7 cellular contexts compared by ENCODE assay signal in genomic region chr14:95460647-95461478, GRCh38. TPM values are rescaled to one million over a fixed set of nuclear protein-coding genes. Genes with fewer than 3 reads are reported as not detected.
DNase-seq lines count a peak whose midpoint lies in the region; ATAC-seq, FAIRE-seq and TF ChIP-seq lines count a peak whose summit lies in the region.

No MANE protein-coding gene starts in this region.

- no TSS peak for BruUV-seq in HepG2 (replicated peaks; lab: Mats Ljungman, UMichigan)

- intact Hi-C loops in HepG2 (cut with micrococcal nuclease; ENCODE audit: unreplicated experiment), result no loop called here

- H3K27ac Mint-ChIP-seq in activated CD8-positive, alpha-beta memory T cell treated with anti-CD3 and anti-CD28 coated beads, Interleukin-2, amount 10 ng/mL, durations not matched to agents 7 days and 5 days, result no peak overlapping the region

- H3K9me3 Mint-ChIP-seq in activated CD8-positive, alpha-beta memory T cell treated with anti-CD3 and anti-CD28 coated beads, Interleukin-2, amount 10 ng/mL, durations not matched to agents 7 days and 5 days (ENCODE audit: low read depth), result no peaks in the 10 kb centered on the region

- ATAC-seq in activated CD8-positive, alpha-beta memory T cell treated with anti-CD3 and anti-CD28 coated beads, Interleukin-2, amount 10 ng/mL, durations not matched to agents 7 days and 5 days, result no peak
- no peak for ATAC-seq in HepG2

- no peak overlapping the region for H2AFZ ChIP-seq in osteoblast (ENCODE audit: low read length)
- no peak overlapping the region for H2AFZ ChIP-seq in HepG2 (ENCODE audit: low read length)

- CTCF ChIA-PET in activated CD8-positive, alpha-beta memory T cell treated with anti-CD3 and anti-CD28 coated beads, Interleukin-2, amount 10 ng/mL, durations not matched to agents 7 days and 5 days (lab: Charles Lee), result interaction anchor here (0.7 kb wide), 1 partner anchor 18 kb away, joined by 3 read pairs; no protein-coding TSS in a partner anchor
- CTCF ChIA-PET in HepG2 (lab: Yijun Ruan, JAX; ENCODE audit: low intra/inter-chr PET ratio, low total read pairs), result no interaction called here

- H3K27me3 ChIP-seq in osteoblast (ENCODE audit: insufficient read depth, low read length) (no peaks in the 10 kb centered on the region), HepG2 (ENCODE audit: control insufficient read depth in 1 of 2, insufficient read depth in 2 of 2, low read length in 2 of 2) (no peaks in the 10 kb centered on the region)

- FAIRE-seq in H54 (lab: Jason Lieb, UNC) (peak; percentile 93), HepG2 (lab: Jason Lieb, UNC) (no peak)

- no peak for TF ChIP-seq POLR2A in H54 (IDR thresholded peaks at IDR 0.05; ENCODE audit: low read depth, low read length)
- no peak for TF ChIP-seq POLR2A in HepG2 (IDR thresholded peaks at IDR 0.05; ENCODE audit: insufficient read depth in 1 of 2, low read depth in 2 of 2, low read length in 2 of 2)

- H3K9ac ChIP-seq in HepG2 (ENCODE audit: insufficient read depth, low read depth, low read length), result no peak overlapping the region

- WGBS in HepG2 (ENCODE audit: low lambda C conversion rate), result 97% methylated on average over 26 of the region's 29 CpGs

- H3K36me3 Mint-ChIP-seq in activated CD8-positive, alpha-beta memory T cell treated with anti-CD3 and anti-CD28 coated beads, Interleukin-2, amount 10 ng/mL, durations not matched to agents 7 days and 5 days, result peaks cover 36% of the 10 kb centered on the region

- no peak overlapping the region for H3K4me3 Mint-ChIP-seq in activated CD8-positive, alpha-beta memory T cell treated with anti-CD3 and anti-CD28 coated beads, Interleukin-2, amount 10 ng/mL, durations not matched to agents 7 days and 5 days

- H3K4me1 Mint-ChIP-seq in activated CD8-positive, alpha-beta memory T cell treated with anti-CD3 and anti-CD28 coated beads, Interleukin-2, amount 10 ng/mL, durations not matched to agents 7 days and 5 days, result peaks cover 29% of the 10 kb centered on the region

- no peak for TF ChIP-seq EP300 in HepG2 (IDR thresholded peaks at IDR 0.05; ENCODE audit: low read depth in 2 of 2, low read length in 2 of 2)
- TF ChIP-seq EP300 in HepG2 (CRISPR knock-in tag; IDR thresholded peaks at IDR 0.05; ENCODE audit: borderline replicate concordance), result no peak

- no peak for TF ChIP-seq RAD21 in HepG2 (CRISPR knock-in tag; IDR thresholded peaks at IDR 0.05)

- H3K27ac ChIP-seq in epithelial cell of prostate (no peak overlapping the region), osteoblast (ENCODE audit: low read depth, low read length) (no peak overlapping the region), HepG2 (ENCODE audit: extremely low read length, insufficient read depth, low read length) (no peak overlapping the region)

- TF ChIP-seq CTCF in osteoblast (IDR thresholded peaks at IDR 0.05; ENCODE audit: extremely low read depth, low read depth, low read length) (no peak), HepG2 (CRISPR knock-in tag; IDR thresholded peaks at IDR 0.05) (no peak)

- POLR2A ChIA-PET in HepG2 (lab: Yijun Ruan, JAX), result no interaction called here

- peak overlapping the region; percentile 73 for H3K4me2 ChIP-seq in osteoblast (ENCODE audit: insufficient read depth, low read length)
- no peak overlapping the region for H3K4me2 ChIP-seq in HepG2 (ENCODE audit: low read depth, low read length)

- H3K4me3 ChIP-seq in osteoblast (ENCODE audit: insufficient read depth, low read length) (peak overlapping the region; percentile 51), HepG2 (replicated peaks in 1 of 3; ENCODE audit: insufficient read depth in 1 of 3, low read depth in 2 of 3, low read length in 3 of 3) (no peak overlapping the region)

- in situ Hi-C loops in HepG2 (cut with HindIII; ENCODE audit: extremely low pct_ligation_motif_present, low pct_unique_long_range_greater_than_20kb), result no loop called here

- H3K36me3 ChIP-seq in osteoblast (ENCODE audit: insufficient read depth, low read length) (no peaks in the 10 kb centered on the region), HepG2 (replicated peaks in 1 of 2; ENCODE audit: control insufficient read depth in 1 of 2, insufficient read depth in 2 of 2, low read length in 2 of 2) (peaks cover 3 to 11% of the 10 kb centered on the region in 2 experiments; a peak in 3 of 5 replicates)

- peaks cover 9% of the 10 kb centered on the region for H3K4me1 ChIP-seq in osteoblast (ENCODE audit: insufficient read depth, low read length)
- H3K4me1 ChIP-seq in HepG2 (ENCODE audit: insufficient read depth, low read length), result no peaks in the 10 kb centered on the region

- H3K9me3 ChIP-seq in osteoblast (ENCODE audit: low read depth, low read length) (no peaks in the 10 kb centered on the region), HepG2 (ENCODE audit: low read length) (no peaks in the 10 kb centered on the region)

- H4K20me1 ChIP-seq in osteoblast (ENCODE audit: insufficient read depth, low read length) (no peaks in the 10 kb centered on the region), HepG2 (ENCODE audit: insufficient read depth, low read length) (no peaks in the 10 kb centered on the region)

- H3K27me3 Mint-ChIP-seq in activated CD8-positive, alpha-beta memory T cell treated with anti-CD3 and anti-CD28 coated beads, Interleukin-2, amount 10 ng/mL, durations not matched to agents 7 days and 5 days, result no peaks in the 10 kb centered on the region

- H3K79me2 ChIP-seq in osteoblast (ENCODE audit: insufficient read depth, low read length), result no peaks in the 10 kb centered on the region
- no peaks in the 10 kb centered on the region for H3K79me2 ChIP-seq in HepG2 (ENCODE audit: insufficient read depth, low read length)

- peak; percentile 97 for DNase-seq in H54 (ENCODE audit: insufficient read length, low spot score)
- DNase-seq in NCI-H446 treated with DMSO at 0.1 percent for 48 hours (lab: John Stamatoyannopoulos, UW), result peak; percentile 87
- DNase-seq in epithelial cell of prostate (ENCODE audit: low read depth, low spot score), result peak; percentile 68
- peak; percentile 97 for DNase-seq in osteoblast (ENCODE audit: insufficient read length, low spot score, missing footprints)
- no peak for DNase-seq in activated CD8-positive, alpha-beta memory T cell treated with anti-CD3 and anti-CD28 coated beads, Interleukin-2, amount 10 ng/mL, durations not matched to agents 7 days and 5 days
- DNase-seq in activated CD4-positive, CD25-positive, alpha-beta regulatory T cell treated with anti-CD3 and anti-CD28 coated beads, Interleukin-2, amount 50 U/mL, for 72 hours, result no peak
- no peak for DNase-seq in HepG2 (ENCODE audit: low spot score)

TF ChIP-seq in HepG2, 621 proteins besides CTCF, POLR2A, EP300 and RAD21 (continues in another document):
- TF ChIP-seq, protein P1, sequence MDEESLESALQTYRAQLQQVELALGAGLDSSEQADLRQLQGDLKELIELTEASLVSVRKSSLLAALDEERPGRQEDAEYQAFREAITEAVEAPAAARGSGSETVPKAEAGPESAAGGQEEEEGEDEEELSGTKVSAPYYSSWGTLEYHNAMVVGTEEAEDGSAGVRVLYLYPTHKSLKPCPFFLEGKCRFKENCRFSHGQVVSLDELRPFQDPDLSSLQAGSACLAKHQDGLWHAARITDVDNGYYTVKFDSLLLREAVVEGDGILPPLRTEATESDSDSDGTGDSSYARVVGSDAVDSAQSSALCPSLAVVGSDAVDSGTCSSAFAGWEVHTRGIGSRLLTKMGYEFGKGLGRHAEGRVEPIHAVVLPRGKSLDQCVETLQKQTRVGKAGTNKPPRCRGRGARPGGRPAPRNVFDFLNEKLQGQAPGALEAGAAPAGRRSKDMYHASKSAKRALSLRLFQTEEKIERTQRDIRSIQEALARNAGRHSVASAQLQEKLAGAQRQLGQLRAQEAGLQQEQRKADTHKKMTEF (CRISPR knock-in tag; IDR thresholded peaks at IDR 0.05), result no peak
- TF ChIP-seq ZBTB7B (CRISPR knock-in tag; IDR thresholded peaks at IDR 0.05), result no peak
- TF ChIP-seq GPN1 (CRISPR knock-in tag; IDR thresholded peaks at IDR 0.05; ENCODE audit: borderline replicate concordance), result no peak
- TF ChIP-seq SALL2 (CRISPR knock-in tag; IDR thresholded peaks at IDR 0.05), result no peak
- TF ChIP-seq NPAS2 (CRISPR knock-in tag; IDR thresholded peaks at IDR 0.05; ENCODE audit: borderline replicate concordance), result no peak
- no peak for TF ChIP-seq TBL1XR1 (IDR thresholded peaks at IDR 0.05; ENCODE audit: borderline replicate concordance, low read length, partially characterized antibody)
- TF ChIP-seq PCBP2 (optimal IDR thresholded peaks at IDR 0.05; ENCODE audit: low read depth, low read length, poor library complexity, severe bottlenecking), result no peak
- TF ChIP-seq, protein P2, sequence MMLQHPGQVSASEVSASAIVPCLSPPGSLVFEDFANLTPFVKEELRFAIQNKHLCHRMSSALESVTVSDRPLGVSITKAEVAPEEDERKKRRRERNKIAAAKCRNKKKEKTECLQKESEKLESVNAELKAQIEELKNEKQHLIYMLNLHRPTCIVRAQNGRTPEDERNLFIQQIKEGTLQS (CRISPR knock-in tag; IDR thresholded peaks at IDR 0.05), result no peak

RNA-seq across cellular contexts. Expression of gene SYNE3, which starts 55.6 kb away (rescaled TPM):
- total RNA-seq in osteoblast (23.9 and 26.8 TPM in 2 replicates), HepG2 (2016; rRNA removed; fragmentation: Illumina TruSeq; extraction: Trizol) (7.8 and 9.0 TPM in 2 replicates)
- 10 to 100 TPM; 65.8 to 81.6 TPM for total RNA-seq in activated CD8-positive, alpha-beta memory T cell treated with anti-CD3 and anti-CD28 coated beads, Interleukin-2, amount 10 ng/mL, durations not matched to agents 7 days and 5 days
- 2.1 and 2.5 TPM in 2 replicates for total RNA-seq in HepG2 (2016; cell fraction: cytosol; rRNA removed; fragmentation: Illumina TruSeq; extraction: Trizol; ENCODE audit: low read depth)
- 6.6 and 8.6 TPM in 2 replicates for total RNA-seq in HepG2 (2016; cell fraction: insoluble cytoplasmic fraction; rRNA removed; fragmentation: Illumina TruSeq; extraction: Trizol)
- total RNA-seq in HepG2 (2016; cell fraction: membrane; rRNA removed; fragmentation: Illumina TruSeq; extraction: Trizol), result 2.8 and 3.5 TPM in 2 replicates
- total RNA-seq in HepG2 (2016; cell fraction: nucleus; rRNA removed; fragmentation: Illumina TruSeq; extraction: Trizol), result 14.8 and 16.4 TPM in 2 replicates
- polyA plus RNA-seq in HepG2 (2011; rRNA removed), result 8.0 and 9.3 TPM in 2 replicates
- 3.1 and 3.2 TPM in 2 replicates for polyA plus RNA-seq in HepG2 (2011; cell fraction: cytosol; rRNA removed)
- 32.7 and 44.3 TPM in 2 replicates for polyA plus RNA-seq in HepG2 (2011; cell fraction: nucleus; rRNA removed)
- 3.7 and 4.9 TPM in 2 replicates for polyA plus RNA-seq in HepG2 (2012)
- 0.24 and 0.25 TPM in 2 replicates for polyA plus RNA-seq in HepG2 (2016; cell fraction: cytosol; fragmentation: Illumina TruSeq; extraction: Trizol; ENCODE audit: low read depth)
- 2.0 and 2.7 TPM in 2 replicates for polyA plus RNA-seq in HepG2 (2016; cell fraction: insoluble cytoplasmic fraction; fragmentation: Illumina TruSeq; extraction: Trizol; ENCODE audit: low read depth)
- 0.50 and 0.55 TPM in 2 replicates for polyA plus RNA-seq in HepG2 (2016; cell fraction: membrane; fragmentation: Illumina TruSeq; extraction: Trizol; ENCODE audit: low read depth)
- 10.7 and 10.9 TPM in 2 replicates for polyA plus RNA-seq in HepG2 (2016; cell fraction: nucleus; fragmentation: Illumina TruSeq; extraction: Trizol; ENCODE audit: insufficient read depth, low read depth)
- 0.72 and 21.2 TPM in 2 replicates for polyA minus RNA-seq in HepG2 (2011; rRNA and poly(A)+ RNA removed; ENCODE audit: low replicate concordance)
- 6.8 and 8.6 TPM in 2 replicates for polyA minus RNA-seq in HepG2 (2011; cell fraction: cytosol; rRNA and poly(A)+ RNA removed)
- 43.0 and 46.7 TPM in 2 replicates for polyA minus RNA-seq in HepG2 (2011; cell fraction: nucleus; rRNA and poly(A)+ RNA removed)

Comparison
In these comparisons a context has a peak if more than half of its experiments do, and no peak if none do; other contexts are left out.
1. DNase-seq: peak in H54 (single experiment), NCI-H446 treated with DMSO at 0.1 percent for 48 hours (single experiment), epithelial cell of prostate (single experiment) and osteoblast (single experiment); none in activated CD8-positive, alpha-beta memory T cell treated with anti-CD3 and anti-CD28 coated beads, Interleukin-2, amount 10 ng/mL, durations not matched to agents 7 days and 5 days (single experiment), activated CD4-positive, CD25-positive, alpha-beta regulatory T cell treated with anti-CD3 and anti-CD28 coated beads, Interleukin-2, amount 50 U/mL, for 72 hours (single experiment) and HepG2 (single experiment).